In genomic region chr19:6736169-6736916, GRCh38 we compare ENCODE assay signal across 1 cellular context.
TF ChIP-seq lines count a peak whose summit lies in the region.

No MANE protein-coding gene starts in this region.

TF ChIP-seq in HEK293, 187 proteins besides CTCF, POLR2A, EP300 and RAD21 (continued from another document and continues in another):
- TF ChIP-seq ZNF645 (tag by site-specific recombination; IDR thresholded peaks at IDR 0.05) (no peak), ZSCAN4 (tag by site-specific recombination; IDR thresholded peaks at IDR 0.05) (no peak), ZBTB21 (tag by site-specific recombination; IDR thresholded peaks at IDR 0.05) (peak; percentile 71), AEBP2 (tag by site-specific recombination; IDR thresholded peaks at IDR 0.05; ENCODE audit: borderline replicate concordance) (no peak), ZNF561 (tag by site-specific recombination; IDR thresholded peaks at IDR 0.05; ENCODE audit: borderline replicate concordance) (no peak), ZNF138 (tag by site-specific recombination; IDR thresholded peaks at IDR 0.05; ENCODE audit: borderline replicate concordance) (no peak), ZNF704 (tag by site-specific recombination; IDR thresholded peaks at IDR 0.05) (no peak), ZNF394 (tag by site-specific recombination; IDR thresholded peaks at IDR 0.05; ENCODE audit: borderline replicate concordance) (peak; percentile 14; the same call in 1 of the 2 replicates), ZNF146 (tag by site-specific recombination; IDR thresholded peaks at IDR 0.05) (no peak), KLF7 (tag by site-specific recombination; IDR thresholded peaks at IDR 0.05; ENCODE audit: borderline replicate concordance) (no peak), ZBTB6 (tag by site-specific recombination; IDR thresholded peaks at IDR 0.05) (no peak), ZNF132 (tag by site-specific recombination; IDR thresholded peaks at IDR 0.05; ENCODE audit: borderline replicate concordance) (no peak), ZNF175 (tag by site-specific recombination; IDR thresholded peaks at IDR 0.05) (no peak), ZSCAN16 (tag by site-specific recombination; IDR thresholded peaks at IDR 0.05) (no peak), OVOL3 (tag by site-specific recombination; IDR thresholded peaks at IDR 0.05) (no peak), OSR2 (tag by site-specific recombination; IDR thresholded peaks at IDR 0.05) (no peak), ZSCAN5A (tag by site-specific recombination; IDR thresholded peaks at IDR 0.05) (no peak), ZNF658 (tag by site-specific recombination; IDR thresholded peaks at IDR 0.05) (no peak), ZNF549 (tag by site-specific recombination; IDR thresholded peaks at IDR 0.05) (no peak), ZNF16 (tag by site-specific recombination; IDR thresholded peaks at IDR 0.05; ENCODE audit: low read depth) (no peak), ZNF692 (tag by site-specific recombination; IDR thresholded peaks at IDR 0.05) (0 out of 2 replicates have a peak, but pooled peaks have one; percentile 16), ZNF121 (tag by site-specific recombination; IDR thresholded peaks at IDR 0.05) (no peak), GLIS2 (tag by site-specific recombination; IDR thresholded peaks at IDR 0.05) (peak; percentile 7), PRDM10 (tag by site-specific recombination; IDR thresholded peaks at IDR 0.05) (peak; percentile 93), IKZF3 (tag by site-specific recombination; IDR thresholded peaks at IDR 0.05) (no peak), FEZF1 (tag by site-specific recombination; IDR thresholded peaks at IDR 0.05) (no peak), ZBTB17 (tag by site-specific recombination; IDR thresholded peaks at IDR 0.05) (peak; percentile 86), PRDM2 (tag by site-specific recombination; IDR thresholded peaks at IDR 0.05; ENCODE audit: borderline replicate concordance) (no peak), KLF1 (tag by site-specific recombination; IDR thresholded peaks at IDR 0.05) (no peak), ZNF2 (tag by site-specific recombination; IDR thresholded peaks at IDR 0.05) (0 out of 2 replicates have a peak, but pooled peaks have one; percentile 20), ZNF114 (tag by site-specific recombination; IDR thresholded peaks at IDR 0.05) (no peak)
